ENCODE assay signal across 1 cellular context in the genomic region with DNA sequence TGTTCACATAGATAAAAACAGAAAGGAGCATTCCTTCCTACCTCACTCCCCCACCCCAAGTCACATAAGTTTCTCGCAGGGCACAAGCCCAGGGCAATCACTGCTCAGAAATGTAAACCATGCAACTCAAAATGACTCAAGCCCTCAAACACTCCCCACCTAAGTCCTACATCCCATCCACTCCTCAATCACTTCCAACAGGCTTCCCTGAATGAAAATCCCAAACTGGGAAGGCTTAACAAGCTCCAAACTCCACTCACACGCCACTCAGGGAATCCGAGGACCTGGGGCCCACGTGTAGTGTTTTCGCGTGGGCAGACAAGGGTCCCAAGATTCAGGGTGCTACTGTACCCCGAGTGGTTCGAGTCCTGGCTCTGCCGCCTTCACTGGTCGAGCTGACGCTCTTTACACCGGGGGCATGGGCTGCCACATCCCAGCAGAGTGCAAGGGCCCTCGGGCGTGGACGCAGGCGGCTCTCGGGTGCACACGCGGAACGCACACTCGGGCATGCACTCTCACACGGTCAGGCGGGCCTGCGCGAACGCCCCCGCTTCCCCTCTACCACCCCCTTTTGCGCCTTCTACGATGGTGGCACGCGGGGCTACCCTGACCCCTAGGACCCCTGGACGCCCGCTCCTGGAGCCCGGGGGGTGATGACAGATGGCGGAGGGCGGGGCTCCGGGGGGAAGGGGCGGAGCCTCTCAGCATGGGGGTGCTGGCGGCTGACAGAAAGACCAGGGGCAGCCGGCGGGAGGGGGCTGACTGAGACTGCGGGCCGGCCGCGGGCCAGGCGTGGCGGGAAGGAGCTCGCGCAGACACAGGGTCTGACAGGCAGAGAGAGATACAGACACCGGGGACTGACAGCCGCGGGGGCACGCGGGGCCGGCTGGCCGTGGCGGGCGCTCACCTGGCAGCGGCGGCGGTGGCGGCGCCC.
TF ChIP-seq lines count a peak whose summit lies in the region.

No MANE protein-coding gene starts in this region.

TF ChIP-seq in HepG2, 621 proteins besides CTCF, POLR2A, EP300 and RAD21 (continues in another document):
- TF ChIP-seq PBX2 (CRISPR knock-in tag; IDR thresholded peaks at IDR 0.05), result no peak
- peak; percentile 96; the same call in 1 of the 2 replicates for TF ChIP-seq FOXC1 (CRISPR knock-in tag; IDR thresholded peaks at IDR 0.05; ENCODE audit: borderline replicate concordance)
- peak; percentile 73 to 89 for TF ChIP-seq NR2F1 (CRISPR knock-in tag; IDR thresholded peaks at IDR 0.05)
- TF ChIP-seq NCOA5 (CRISPR knock-in tag; IDR thresholded peaks at IDR 0.05), result no peak
- TF ChIP-seq NR2F6 (IDR thresholded peaks at IDR 0.05), result peak; percentile 76
- peak; percentile 82 for TF ChIP-seq NR2F6 (CRISPR knock-in tag; IDR thresholded peaks at IDR 0.05)
- TF ChIP-seq ERF (CRISPR knock-in tag; IDR thresholded peaks at IDR 0.05), result peak; percentile 66; the same call in 1 of the 2 replicates
- TF ChIP-seq, protein P1, sequence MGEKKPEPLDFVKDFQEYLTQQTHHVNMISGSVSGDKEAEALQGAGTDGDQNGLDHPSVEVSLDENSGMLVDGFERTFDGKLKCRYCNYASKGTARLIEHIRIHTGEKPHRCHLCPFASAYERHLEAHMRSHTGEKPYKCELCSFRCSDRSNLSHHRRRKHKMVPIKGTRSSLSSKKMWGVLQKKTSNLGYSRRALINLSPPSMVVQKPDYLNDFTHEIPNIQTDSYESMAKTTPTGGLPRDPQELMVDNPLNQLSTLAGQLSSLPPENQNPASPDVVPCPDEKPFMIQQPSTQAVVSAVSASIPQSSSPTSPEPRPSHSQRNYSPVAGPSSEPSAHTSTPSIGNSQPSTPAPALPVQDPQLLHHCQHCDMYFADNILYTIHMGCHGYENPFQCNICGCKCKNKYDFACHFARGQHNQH (CRISPR knock-in tag; IDR thresholded peaks at IDR 0.05), result peak; percentile 50; the same call in 1 of the 2 replicates
- TF ChIP-seq SMYD3 (CRISPR knock-in tag; IDR thresholded peaks at IDR 0.05), result no peak
- peak; percentile 90; the same call in 1 of the 2 replicates for TF ChIP-seq ZNF234 (CRISPR knock-in tag; conservative IDR thresholded peaks at IDR 0.05)
- TF ChIP-seq ZHX2 (IDR thresholded peaks at IDR 0.05; ENCODE audit: low read depth), result 0 out of 2 replicates have a peak, but pooled peaks have one; percentile 9
- TF ChIP-seq ZHX2 (CRISPR knock-in tag; IDR thresholded peaks at IDR 0.05; ENCODE audit: borderline replicate concordance), result 0 out of 2 replicates have a peak, but pooled peaks have one; percentile 74
- TF ChIP-seq ZNF557 (CRISPR knock-in tag; IDR thresholded peaks at IDR 0.05), result no peak; the same call in 1 of the 2 replicates
- TF ChIP-seq AGO1 (IDR thresholded peaks at IDR 0.05; ENCODE audit: low read depth, low read length, poor library complexity, severe bottlenecking), result no peak
- peak; percentile 35; the same call in 1 of the 2 replicates for TF ChIP-seq ATF7-NPFF (CRISPR knock-in tag; IDR thresholded peaks at IDR 0.05; ENCODE audit: low read depth)
- no peak for TF ChIP-seq ZNF33A (CRISPR knock-in tag; IDR thresholded peaks at IDR 0.05; ENCODE audit: borderline replicate concordance)
- TF ChIP-seq DMAP1 (CRISPR knock-in tag; IDR thresholded peaks at IDR 0.05), result peak; percentile 83; the same call in 1 of the 2 replicates
- TF ChIP-seq ZSCAN5A (CRISPR knock-in tag; IDR thresholded peaks at IDR 0.05; ENCODE audit: borderline replicate concordance), result 0 out of 2 replicates have a peak, but pooled peaks have one; percentile 18
- TF ChIP-seq TCF7 (IDR thresholded peaks at IDR 0.05; ENCODE audit: low read depth), result no peak
- TF ChIP-seq ATF4 (CRISPR knock-in tag; IDR thresholded peaks at IDR 0.05), result peak in 1 of 2 experiments; percentile 76; a peak in 1 of 4 replicates
- peak; percentile 88; the same call in 1 of the 2 replicates for TF ChIP-seq ZNF274 (CRISPR knock-in tag; IDR thresholded peaks at IDR 0.05)
- peak; percentile 7 for TF ChIP-seq CBX1 (IDR thresholded peaks at IDR 0.05; ENCODE audit: low read depth)
- peak; percentile 78; the same call in 1 of the 2 replicates for TF ChIP-seq ZFP37 (CRISPR knock-in tag; IDR thresholded peaks at IDR 0.05; ENCODE audit: borderline replicate concordance)
- TF ChIP-seq RERE (CRISPR knock-in tag; IDR thresholded peaks at IDR 0.05; ENCODE audit: low read depth), result 0 out of 2 replicates have a peak, but pooled peaks have one; percentile 24
- TF ChIP-seq RCOR2 (CRISPR knock-in tag; IDR thresholded peaks at IDR 0.05), result no peak; the same call in 1 of the 2 replicates
- no peak for TF ChIP-seq CBFB (CRISPR knock-in tag; IDR thresholded peaks at IDR 0.05)
- no peak for TF ChIP-seq ZNF138 (CRISPR knock-in tag; IDR thresholded peaks at IDR 0.05; ENCODE audit: low read depth)
- no peak for TF ChIP-seq ZNF317 (CRISPR knock-in tag; IDR thresholded peaks at IDR 0.05)
- no peak for TF ChIP-seq NFE2L2 (IDR thresholded peaks at IDR 0.05; ENCODE audit: low read length)
- TF ChIP-seq, protein P2, sequence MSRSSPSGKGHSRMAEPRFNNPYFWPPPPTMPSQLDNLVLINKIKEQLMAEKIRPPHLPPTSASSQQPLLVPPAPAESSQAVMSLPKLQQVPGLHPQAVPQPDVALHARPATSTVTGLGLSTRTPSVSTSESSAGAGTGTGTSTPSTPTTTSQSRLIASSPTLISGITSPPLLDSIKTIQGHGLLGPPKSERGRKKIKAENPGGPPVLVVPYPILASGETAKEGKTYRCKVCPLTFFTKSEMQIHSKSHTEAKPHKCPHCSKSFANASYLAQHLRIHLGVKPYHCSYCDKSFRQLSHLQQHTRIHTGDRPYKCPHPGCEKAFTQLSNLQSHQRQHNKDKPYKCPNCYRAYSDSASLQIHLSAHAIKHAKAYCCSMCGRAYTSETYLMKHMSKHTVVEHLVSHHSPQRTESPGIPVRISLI (CRISPR knock-in tag; IDR thresholded peaks at IDR 0.05; ENCODE audit: borderline replicate concordance), result peak; percentile 40; the same call in 1 of the 2 replicates
- TF ChIP-seq ZSCAN30 (CRISPR knock-in tag; IDR thresholded peaks at IDR 0.05), result 0 out of 2 replicates have a peak, but pooled peaks have one; percentile 53
- no peak for TF ChIP-seq SP5 (CRISPR knock-in tag; IDR thresholded peaks at IDR 0.05; ENCODE audit: borderline replicate concordance, low read depth)
- peak; percentile 88; the same call in 1 of the 2 replicates for TF ChIP-seq ZNF678 (CRISPR knock-in tag; IDR thresholded peaks at IDR 0.05)
- TF ChIP-seq SRSF9 (IDR thresholded peaks at IDR 0.05; ENCODE audit: borderline replicate concordance, insufficient read depth, low read depth, low read length, poor library complexity, severe bottlenecking), result no peak
- TF ChIP-seq ZNF691 (CRISPR knock-in tag; IDR thresholded peaks at IDR 0.05; ENCODE audit: borderline replicate concordance, low read depth), result 0 out of 2 replicates have a peak, but pooled peaks have one; percentile 44
- no peak for TF ChIP-seq ZEB1 (IDR thresholded peaks at IDR 0.05; ENCODE audit: insufficient replicate concordance, low read depth)
- no peak for TF ChIP-seq KLF11 (CRISPR knock-in tag; IDR thresholded peaks at IDR 0.05)
- peak; percentile 82 for TF ChIP-seq ARID2 (CRISPR knock-in tag; IDR thresholded peaks at IDR 0.05; ENCODE audit: borderline replicate concordance)
- TF ChIP-seq CCDC6 (CRISPR knock-in tag; IDR thresholded peaks at IDR 0.05), result no peak
